23 cellular contexts compared by ENCODE assay signal in the genomic region with DNA sequence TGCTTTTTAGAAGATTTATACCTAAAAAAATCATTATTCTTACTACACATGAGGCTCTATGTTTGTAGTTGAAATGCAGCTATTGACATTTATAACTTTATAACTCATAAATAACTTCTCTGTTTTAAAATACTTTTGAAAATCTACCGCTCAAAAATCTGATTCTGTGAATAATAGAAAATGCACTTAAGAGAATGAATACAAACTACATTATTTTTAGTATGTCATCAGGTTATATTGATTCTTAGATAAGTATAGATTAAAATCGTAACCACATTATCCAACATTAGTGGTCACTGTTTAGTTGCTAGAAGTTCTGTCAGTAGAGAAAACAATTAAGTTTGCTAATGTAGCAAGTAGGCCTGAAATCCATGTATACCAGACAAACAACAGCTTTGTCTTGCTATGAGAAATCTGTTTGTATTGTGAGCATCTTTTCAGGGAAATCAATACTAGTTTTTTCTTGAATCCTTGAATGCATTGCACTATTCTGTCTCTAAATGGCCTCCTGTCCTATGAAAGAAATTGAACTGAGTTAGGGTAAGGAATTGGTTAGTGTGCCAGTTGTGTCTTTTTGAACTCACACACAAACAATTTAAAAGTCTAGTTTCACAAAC.
"Had no signal": no experiment of that assay in that cellular context is flagged by ENCODE, and none has a peak within 500 bp of the region (broad histone marks: within the 10 kb centered on the region; RNA-seq: fewer than 3 reads in every experiment).

No MANE protein-coding gene starts in this region.

- H3K36me3 Mint-ChIP-seq: memory B cell; natural killer cell treated with Interleukin-12 subunit alpha and Interleukin-12 subunit beta and Interleukin-15 and Interleukin-18, amount 100 ng/mL, for 72 hours had no signal

- H3K27ac ChIP-seq: coronary artery, heart left ventricle, parathyroid adenoma, psoas muscle, right lobe of liver, spleen, stomach had no signal

- H3K9me3 ChIP-seq: heart left ventricle, psoas muscle, right lobe of liver, spleen, stomach had no signal

- H3K27me3 ChIP-seq: heart left ventricle, right lobe of liver, spleen, stomach had no signal

- FAIRE-seq: endothelial cell of umbilical vein had no signal

- H3K4me1 ChIP-seq: parathyroid adenoma, psoas muscle, right lobe of liver, spleen, stomach had no signal

- H3K36me3 ChIP-seq: heart left ventricle, right lobe of liver, spleen, stomach had no signal

- H3K4me3 ChIP-seq: coronary artery, heart left ventricle, psoas muscle, right lobe of liver, spleen, stomach had no signal

- H2AFZ ChIP-seq: parathyroid adenoma had no signal

- H3K27me3 Mint-ChIP-seq: memory B cell; natural killer cell treated with Interleukin-12 subunit alpha and Interleukin-12 subunit beta and Interleukin-15 and Interleukin-18, amount 100 ng/mL, for 72 hours had no signal

- H3K9ac ChIP-seq: parathyroid adenoma had no signal

- H3K9me3 Mint-ChIP-seq: endodermal cell; memory B cell; mesothelial cell of epicardium; natural killer cell treated with Interleukin-12 subunit alpha and Interleukin-12 subunit beta and Interleukin-15 and Interleukin-18, amount 100 ng/mL, for 72 hours had no signal

- H3K27ac Mint-ChIP-seq: endodermal cell; memory B cell; mesothelial cell of epicardium; natural killer cell treated with Interleukin-12 subunit alpha and Interleukin-12 subunit beta and Interleukin-15 and Interleukin-18, amount 100 ng/mL, for 72 hours had no signal

- H3K4me1 Mint-ChIP-seq: memory B cell had no signal

- H3K79me2 ChIP-seq: parathyroid adenoma had no signal

- DNase-seq: effector CD4-positive, alpha-beta T cell; endodermal cell; erythroblast; foreskin melanocyte; heart left ventricle; hippocampal formation; psoas muscle; retina; right lobe of liver; spleen; stimulated activated CD4-positive, alpha-beta T cell treated with anti-CD3 and anti-CD28 coated beads, Interleukin-15, amount 100 ng/mL, for 24 hours; stimulated activated CD4-positive, alpha-beta T cell treated with anti-CD3 and anti-CD28 coated beads, Interleukin-1b, Interleukin-23, amount 100 ng/mL, for 48 hours; stimulated activated naive CD4-positive, alpha-beta T cell; stomach; substantia nigra; trophoblast cell had no signal

- ATAC-seq: heart left ventricle; left lobe of liver; natural killer cell treated with Interleukin-12 subunit alpha and Interleukin-12 subunit beta and Interleukin-15 and Interleukin-18, amount 100 ng/mL, for 72 hours; psoas muscle; right lobe of liver had no signal

- H3K4me3 Mint-ChIP-seq: endodermal cell; memory B cell; mesothelial cell of epicardium; natural killer cell treated with Interleukin-12 subunit alpha and Interleukin-12 subunit beta and Interleukin-15 and Interleukin-18, amount 100 ng/mL, for 72 hours had no signal
